ENCODE assay signal across 9 cellular contexts in genomic region chrX:47501226-47502071, GRCh38. TPM values are rescaled to one million over a fixed set of nuclear protein-coding genes. Genes with fewer than 3 reads are reported as not detected.
A peak's percentile ranks its signal among the peaks of the same experiment; 100 is the strongest.
DNase-seq lines count a peak whose midpoint lies in the region; TF ChIP-seq lines count a peak whose summit lies in the region.
"Had no signal": no experiment of that assay in that cellular context is flagged by ENCODE, and none has a peak within 500 bp of the region (broad histone marks: within the 10 kb centered on the region; RNA-seq: fewer than 3 reads in every experiment).

No MANE protein-coding gene starts in this region.

- H3K4me2 ChIP-seq in smooth muscle cell, result peak overlapping the region; percentile 74

- H3K79me2 ChIP-seq in smooth muscle cell (ENCODE audit: low read depth), result no peaks in the 10 kb centered on the region

- H3F3A ChIP-seq in smooth muscle cell (ENCODE audit: low read depth), result no peaks in the 10 kb centered on the region

- WGBS in smooth muscle cell (ENCODE audit: low lambda C conversion rate), result 21% methylated on average over 7 of the region's 7 CpGs

- TF ChIP-seq CTCF in smooth muscle cell (IDR thresholded peaks at IDR 0.05; ENCODE audit: borderline replicate concordance, insufficient read depth, poor library complexity, severe bottlenecking) (no peak), colonic mucosa (IDR thresholded peaks at IDR 0.05) (no peak)

- intact Hi-C loops in colonic mucosa (cut with DNase I), result no loop called here

- no peak overlapping the region for H2AFZ ChIP-seq in smooth muscle cell (ENCODE audit: low read depth)

- no peak overlapping the region for H3K9ac ChIP-seq in smooth muscle cell (ENCODE audit: low read depth)
- H3K9ac ChIP-seq in colonic mucosa (ENCODE audit: low read depth in 2 of 2, low read length in 2 of 2), result no peak overlapping the region

- peaks cover 11% of the 10 kb centered on the region for H3K4me1 ChIP-seq in smooth muscle cell (ENCODE audit: low read depth)
- no peaks in the 10 kb centered on the region for H3K4me1 ChIP-seq in colonic mucosa

- no peaks in the 10 kb centered on the region for H4K20me1 ChIP-seq in smooth muscle cell (ENCODE audit: low read depth)

- peak overlapping the region; percentile 74 for H3K27ac ChIP-seq in smooth muscle cell (ENCODE audit: low read depth)
- H3K27ac ChIP-seq in colonic mucosa, result no peak overlapping the region

- H3K27me3 ChIP-seq in smooth muscle cell (ENCODE audit: low read depth) (no peaks in the 10 kb centered on the region), colonic mucosa (no peaks in the 10 kb centered on the region)

- H3K36me3 ChIP-seq in smooth muscle cell (ENCODE audit: low read depth) (no peaks in the 10 kb centered on the region), colonic mucosa (no peaks in the 10 kb centered on the region)

- peak; percentile 25 to 66 for DNase-seq in NCI-H524 (lab: John Stamatoyannopoulos, UW)
- no peak for DNase-seq in NCI-H524 treated with DMSO at 0.1 percent for 48 hours (lab: John Stamatoyannopoulos, UW)
- peak; percentile 97 for DNase-seq in RPMI7951 (ENCODE audit: low read depth)
- peak; percentile 69 for DNase-seq in fibroblast of peridontal ligament (ENCODE audit: extremely low read depth)
- no peak for DNase-seq in smooth muscle cell (lab: John Stamatoyannopoulos, UW; ENCODE audit: unreplicated experiment)
- DNase-seq in activated CD8-positive, alpha-beta memory T cell treated with anti-CD3 and anti-CD28 coated beads, Interleukin-2, amount 50 U/mL, for 4 hours, result no peak
- DNase-seq in colonic mucosa, result no peak
- no peak for DNase-seq in stimulated activated CD4-positive, alpha-beta T cell treated with anti-CD3 and anti-CD28 coated beads, Interleukin-2, amount 100 ng/mL, for 24 hours
- DNase-seq: NCI-H2029 treated with DMSO at 0.1 percent for 48 hours had no signal

- H3K4me3 ChIP-seq in smooth muscle cell (no peak overlapping the region), colonic mucosa (no peak overlapping the region)

- H3K9me3 ChIP-seq in smooth muscle cell (replicated peaks; ENCODE audit: low read depth) (no peaks in the 10 kb centered on the region), colonic mucosa (no peaks in the 10 kb centered on the region)

RNA-seq across cellular contexts. Expression of gene ZNF41, which starts 18.4 kb away (rescaled TPM):
- 15.1 and 15.3 TPM in 2 replicates for total RNA-seq in RPMI7951 (2014; rRNA removed; shearing (Covaris generic))
- total RNA-seq in smooth muscle cell (4.6 and 6.7 TPM in 2 replicates), colonic mucosa (10 to 100 TPM in 1 of 2 donors, 1 to 10 TPM in 1; 8.3 to 10.3 TPM)
- 2.7 and 4.6 TPM in 2 replicates for polyA plus RNA-seq in smooth muscle cell

RNA-seq across cellular contexts. Expression of gene ARAF, which starts 59.6 kb away (rescaled TPM):
- 37.3 and 41.5 TPM in 2 replicates for total RNA-seq in RPMI7951 (2014; rRNA removed; shearing (Covaris generic))
- total RNA-seq in smooth muscle cell (29.5 and 33.1 TPM in 2 replicates), colonic mucosa (10 to 100 TPM; 94.8 to 95.2 TPM)
- 63.1 and 72.8 TPM in 2 replicates for polyA plus RNA-seq in smooth muscle cell

Comparison
In these comparisons a context has a peak if more than half of its experiments do, and no peak if none do; other contexts are left out.
1. DNase-seq: peak in NCI-H524 (2 of 2), RPMI7951 (single experiment) and fibroblast of peridontal ligament (single experiment); none in NCI-H524 treated with DMSO at 0.1 percent for 48 hours (single experiment), smooth muscle cell (single experiment), activated CD8-positive, alpha-beta memory T cell treated with anti-CD3 and anti-CD28 coated beads, Interleukin-2, amount 50 U/mL, for 4 hours (single experiment), colonic mucosa (single experiment) and stimulated activated CD4-positive, alpha-beta T cell treated with anti-CD3 and anti-CD28 coated beads, Interleukin-2, amount 100 ng/mL, for 24 hours (0 of 2).